Comparison of ENCODE assay signal across 22 cellular contexts in genomic region chr6:114157848-114158247, GRCh38.
DNase-seq lines count a peak whose midpoint lies in the region; ATAC-seq, FAIRE-seq and TF ChIP-seq lines count a peak whose summit lies in the region.
"Had no signal": no experiment of that assay in that cellular context is flagged by ENCODE, and none has a peak within 500 bp of the region (broad histone marks: within the 10 kb centered on the region; RNA-seq: fewer than 3 reads in every experiment).

No MANE protein-coding gene starts in this region.

- H3K18ac ChIP-seq in neuronal stem cell (ENCODE audit: low read length) = no peak overlapping the region

- no peak overlapping the region for H2BK120ac ChIP-seq in neuronal stem cell (ENCODE audit: low read depth, low read length)

- H2AK5ac ChIP-seq in neuronal stem cell (ENCODE audit: low read depth, low read length) = no peak overlapping the region

- peaks cover 0 to 3% of the 10 kb centered on the region in 2 donors for H3K4me1 ChIP-seq in neuronal stem cell (ENCODE audit: control insufficient read depth in 2 of 2, insufficient read depth in 1 of 2, low read depth in 1 of 2, low read length in 2 of 2)
- no peaks in the 10 kb centered on the region for H3K4me1 ChIP-seq in endodermal cell (ENCODE audit: control insufficient read depth, insufficient read depth, low read length)
- H3K4me1 ChIP-seq: SJCRH30 had no signal

- no peak overlapping the region for H4K8ac ChIP-seq in neuronal stem cell (ENCODE audit: low read depth, low read length)

- no peak overlapping the region for H3K23ac ChIP-seq in neuronal stem cell (ENCODE audit: low read depth, low read length, poor library complexity)

- FAIRE-seq in HTR-8/SVneo (lab: Jason Lieb, UNC) = peak; percentile 63
- FAIRE-seq: GM12892, GM19239, H54 had no signal

- no peak for ATAC-seq in activated naive CD8-positive, alpha-beta T cell treated with anti-CD3 and anti-CD28 coated beads, Interleukin-2, amount 50 U/mL, for 24 hours
- ATAC-seq: PC-3, Right ventricle myocardium inferior had no signal

- no peak overlapping the region for H2BK15ac ChIP-seq in neuronal stem cell (ENCODE audit: low read length)

- no peaks in the 10 kb centered on the region for H3K27me3 ChIP-seq in neuronal stem cell (ENCODE audit: control insufficient read depth in 3 of 3, insufficient read depth in 3 of 3, low read depth in 1 of 3, low read length in 3 of 3)
- no peaks in the 10 kb centered on the region for H3K27me3 ChIP-seq in endodermal cell (ENCODE audit: control insufficient read depth, insufficient read depth, low read length, poor library complexity, severe bottlenecking)
- H3K27me3 ChIP-seq: SJCRH30 had no signal

- H3K4me1 Mint-ChIP-seq in glutamatergic neuron (ENCODE audit: low read depth, unreplicated experiment) (peaks cover 3% of the 10 kb centered on the region), endodermal cell (no peaks in the 10 kb centered on the region)
- H3K4me1 Mint-ChIP-seq in activated naive CD8-positive, alpha-beta T cell treated with anti-CD3 and anti-CD28 coated beads, Interleukin-2, amount 50 U/mL, for 24 hours = no peaks in the 10 kb centered on the region
- H3K4me1 Mint-ChIP-seq: B cell; CD14-positive monocyte; CD8-positive, alpha-beta memory T cell; IgD-negative memory B cell had no signal

- H3K9me3 Mint-ChIP-seq in glutamatergic neuron (ENCODE audit: unreplicated experiment) (peaks cover 3% of the 10 kb centered on the region), endodermal cell (no peaks in the 10 kb centered on the region)
- H3K9me3 Mint-ChIP-seq in activated naive CD8-positive, alpha-beta T cell treated with anti-CD3 and anti-CD28 coated beads, Interleukin-2, amount 50 U/mL, for 24 hours = no peaks in the 10 kb centered on the region
- H3K9me3 Mint-ChIP-seq: CD8-positive, alpha-beta memory T cell had no signal

- TF ChIP-seq CTCF in glutamatergic neuron (IDR thresholded peaks at IDR 0.05; ENCODE audit: partially characterized antibody, unreplicated experiment) (no peak), endodermal cell (conservative IDR thresholded peaks at IDR 0.05) (no peak)

- no peak overlapping the region for H4K91ac ChIP-seq in neuronal stem cell (ENCODE audit: low read depth, low read length, poor library complexity)

- H3K4me3 ChIP-seq in neuronal stem cell (ENCODE audit: low read length in 2 of 2) = peak overlapping the region in 1 of 2 donors; percentile 23
- no peak overlapping the region for H3K4me3 ChIP-seq in endodermal cell (ENCODE audit: low read length)
- H3K4me3 ChIP-seq: SJCRH30 had no signal

- DNase-seq in HTR-8/SVneo (ENCODE audit: insufficient read length, low spot score) (no peak), glutamatergic neuron (no peak), neuronal stem cell (ENCODE audit: low spot score) (peak; percentile 12), endodermal cell (no peak), NCI-H187 treated with DMSO at 0.1 percent for 48 hours (lab: John Stamatoyannopoulos, UW) (no peak), NCI-H2196 (lab: John Stamatoyannopoulos, UW; ENCODE audit: unreplicated experiment) (no peak)
- DNase-seq in activated naive CD8-positive, alpha-beta T cell treated with anti-CD3 and anti-CD28 coated beads, Interleukin-2, amount 50 U/mL, for 24 hours = no peak
- DNase-seq: CD8-positive, alpha-beta memory T cell; DMS79 treated with DMSO at 0.1 percent for 48 hours; MM.1S; NCI-H2029 treated with DMSO at 0.1 percent for 48 hours; NCI-H526 treated with DMSO at 0.1 percent for 48 hours; PC-3; SJCRH30 had no signal

- no peaks in the 10 kb centered on the region for H3K36me3 Mint-ChIP-seq in glutamatergic neuron (ENCODE audit: unreplicated experiment)
- H3K36me3 Mint-ChIP-seq in endodermal cell (ENCODE audit: low read depth) = no peaks in the 10 kb centered on the region
- H3K36me3 Mint-ChIP-seq in activated naive CD8-positive, alpha-beta T cell treated with anti-CD3 and anti-CD28 coated beads, Interleukin-2, amount 50 U/mL, for 24 hours (ENCODE audit: low read depth) = no peaks in the 10 kb centered on the region
- H3K36me3 Mint-ChIP-seq: CD14-positive monocyte, IgD-negative memory B cell had no signal

- no peak overlapping the region for H2BK5ac ChIP-seq in neuronal stem cell (ENCODE audit: low read length)

- H3K27me3 Mint-ChIP-seq in glutamatergic neuron (ENCODE audit: unreplicated experiment) (peaks cover 7% of the 10 kb centered on the region), endodermal cell (ENCODE audit: insufficient read depth) (no peaks in the 10 kb centered on the region)
- peaks cover 2% of the 10 kb centered on the region for H3K27me3 Mint-ChIP-seq in activated naive CD8-positive, alpha-beta T cell treated with anti-CD3 and anti-CD28 coated beads, Interleukin-2, amount 50 U/mL, for 24 hours
- H3K27me3 Mint-ChIP-seq: B cell; CD8-positive, alpha-beta memory T cell had no signal

- no peak overlapping the region for H3K4me2 ChIP-seq in neuronal stem cell (ENCODE audit: insufficient read depth, low read length, poor library complexity, severe bottlenecking)
- H3K4me2 ChIP-seq: KMS-11 had no signal

- H3K9ac ChIP-seq in neuronal stem cell (ENCODE audit: low read depth, low read length, poor library complexity) = no peak overlapping the region
- H3K9ac ChIP-seq in endodermal cell (ENCODE audit: extremely low read depth, low read length, poor library complexity, severe bottlenecking) = no peak overlapping the region
- H3K9ac ChIP-seq: KMS-11 had no signal

- WGBS in neuronal stem cell (ENCODE audit: extremely low coverage in 2 of 2, insufficient read length in 2 of 2, insufficient replicate concordance in 1 of 2), 2 donors = no CpG with 5 or more reads among the region's 2 CpGs
- 90 to 92% methylated on average over 2 of the region's 2 CpGs for WGBS in endodermal cell (ENCODE audit: insufficient coverage in 1 of 2, insufficient read length in 1 of 2), 2 experiments

- H3K27ac Mint-ChIP-seq in glutamatergic neuron (ENCODE audit: unreplicated experiment) = peak overlapping the region; percentile 1
- no peak overlapping the region for H3K27ac Mint-ChIP-seq in endodermal cell
- H3K27ac Mint-ChIP-seq in activated naive CD8-positive, alpha-beta T cell treated with anti-CD3 and anti-CD28 coated beads, Interleukin-2, amount 50 U/mL, for 24 hours = no peak overlapping the region
- H3K27ac Mint-ChIP-seq: B cell; CD14-positive monocyte; CD8-positive, alpha-beta memory T cell; IgD-negative memory B cell had no signal

- no peak overlapping the region for H2BK12ac ChIP-seq in neuronal stem cell (ENCODE audit: low read length)

- H3K4ac ChIP-seq in neuronal stem cell (ENCODE audit: low read length) = no peak overlapping the region

- H3K36me3 ChIP-seq in neuronal stem cell (replicated peaks in 1 of 2; ENCODE audit: control insufficient read depth in 2 of 2, insufficient read depth in 2 of 2, low read length in 2 of 2) (no peaks in the 10 kb centered on the region), endodermal cell (ENCODE audit: control insufficient read depth, insufficient read depth, low read length) (no peaks in the 10 kb centered on the region)
- H3K36me3 ChIP-seq: SJCRH30 had no signal

- no peaks in the 10 kb centered on the region for H3K79me1 ChIP-seq in neuronal stem cell (ENCODE audit: low read depth, low read length)

- H3K4me3 Mint-ChIP-seq in glutamatergic neuron (ENCODE audit: unreplicated experiment) = no peak overlapping the region
- no peak overlapping the region for H3K4me3 Mint-ChIP-seq in endodermal cell
- no peak overlapping the region for H3K4me3 Mint-ChIP-seq in activated naive CD8-positive, alpha-beta T cell treated with anti-CD3 and anti-CD28 coated beads, Interleukin-2, amount 50 U/mL, for 24 hours
- H3K4me3 Mint-ChIP-seq: B cell, CD14-positive monocyte, IgD-negative memory B cell had no signal

- no peak overlapping the region for H3K14ac ChIP-seq in neuronal stem cell (ENCODE audit: low read length)

- H3K27ac ChIP-seq in neuronal stem cell (replicated peaks; ENCODE audit: low read length) = no peak overlapping the region
- no peak overlapping the region for H3K27ac ChIP-seq in endodermal cell (ENCODE audit: low read depth, low read length)
- H3K27ac ChIP-seq: KMS-11, SJCRH30 had no signal

- H3K9me3 ChIP-seq in neuronal stem cell (replicated peaks in 1 of 2; ENCODE audit: control insufficient read depth in 2 of 2, insufficient read depth in 1 of 2, low read depth in 1 of 2, low read length in 2 of 2) (no peaks in the 10 kb centered on the region), endodermal cell (ENCODE audit: control insufficient read depth, low read length) (no peaks in the 10 kb centered on the region)
- H3K9me3 ChIP-seq: SJCRH30 had no signal

- no peak overlapping the region for H2AFZ ChIP-seq in neuronal stem cell (ENCODE audit: low read length)
